ENCODE assay signal across 8 cellular contexts in the genomic region with DNA sequence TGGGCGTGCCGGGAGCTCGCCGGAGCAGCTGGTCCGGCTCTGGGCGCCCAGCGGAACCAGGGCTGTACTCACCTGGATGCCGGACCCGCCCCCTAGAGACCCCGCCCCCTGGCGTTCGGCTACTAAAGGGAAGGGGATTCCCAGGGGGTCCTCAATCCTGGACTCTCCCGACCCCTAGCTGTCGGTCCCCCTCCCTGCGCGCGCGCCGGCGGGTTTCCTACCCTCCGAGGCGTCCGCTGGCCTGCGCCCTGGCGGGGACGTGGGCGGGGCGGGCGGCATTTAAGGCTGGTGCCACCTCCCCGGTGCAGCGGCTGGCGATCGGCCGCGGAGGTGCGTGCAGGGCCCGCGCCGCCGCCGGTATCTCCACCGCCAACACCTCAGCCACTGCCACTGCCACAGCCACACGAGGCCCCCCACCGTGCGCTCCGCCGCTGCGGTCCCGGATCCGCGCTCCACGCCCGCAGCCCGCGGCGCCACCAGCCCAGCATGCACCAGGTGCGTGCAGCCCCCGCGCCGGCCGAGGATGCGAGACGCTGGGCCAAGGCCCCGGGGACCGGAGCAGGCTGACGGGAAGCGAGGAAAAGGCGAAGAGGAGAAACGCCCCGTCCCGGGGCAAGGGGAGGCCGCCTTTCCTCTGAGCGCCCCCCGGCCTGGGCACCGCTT. TPM values are rescaled to one million over a fixed set of nuclear protein-coding genes. Genes with fewer than 3 reads are reported as not detected.
DNase-seq lines count a peak whose midpoint lies in the region; ATAC-seq and TF ChIP-seq lines count a peak whose summit lies in the region.

Gene ATP12A, plus strand, starts transcription at position 151 of the 663 bp plus-strand sequence. Its CDS starts 336 bp downstream, at position 487.

- peaks cover 26% of the 10 kb centered on the region for H3K4me1 Mint-ChIP-seq in brain

- intact Hi-C loops in mucosa of descending colon (cut with DNase I, micrococcal nuclease): no loop called here
- intact Hi-C loops in upper lobe of right lung (cut with DNase I): no loop called here

- H3K27me3 ChIP-seq in Peyer's patch: peaks cover 0 to 13% of the 10 kb centered on the region in 2 donors
- peaks cover 28% of the 10 kb centered on the region for H3K27me3 ChIP-seq in upper lobe of right lung

- no peak within 1 kb of the TSS for H3K27ac Mint-ChIP-seq in brain

- peak in 2 of 6 experiments; percentile 7 to 22 for TF ChIP-seq CTCF in Peyer's patch (IDR thresholded peaks at IDR 0.05)
- TF ChIP-seq CTCF in brain (conservative IDR thresholded peaks at IDR 0.05): peak in 1 of 2 experiments; percentile 63
- no peak for TF ChIP-seq CTCF in mucosa of descending colon (IDR thresholded peaks at IDR 0.05)
- TF ChIP-seq CTCF in upper lobe of right lung (IDR thresholded peaks at IDR 0.05): peak; percentile 11

- H3K4me3 ChIP-seq in Peyer's patch (peak within 1 kb of the TSS; percentile 30 to 54 (median 49)), mucosa of descending colon (no peak within 1 kb of the TSS), upper lobe of right lung (peak within 1 kb of the TSS; percentile 42)

- no peaks in the 10 kb centered on the region for H3K9me3 ChIP-seq in Peyer's patch
- H3K9me3 ChIP-seq in mucosa of descending colon: no peaks in the 10 kb centered on the region
- no peaks in the 10 kb centered on the region for H3K9me3 ChIP-seq in upper lobe of right lung

- H3K27ac ChIP-seq in Peyer's patch (no peak within 1 kb of the TSS), upper lobe of right lung (no peak within 1 kb of the TSS)

- no peaks in the 10 kb centered on the region for H3K36me3 ChIP-seq in Peyer's patch
- H3K36me3 ChIP-seq in mucosa of descending colon (ENCODE audit: low read depth): no peaks in the 10 kb centered on the region
- no peaks in the 10 kb centered on the region for H3K36me3 ChIP-seq in upper lobe of right lung

- no peaks in the 10 kb centered on the region for H3K36me3 Mint-ChIP-seq in brain

- peaks cover 2 to 17% (median 8%) of the 10 kb centered on the region in 4 donors for H3K4me1 ChIP-seq in Peyer's patch
- peaks cover 10% of the 10 kb centered on the region for H3K4me1 ChIP-seq in mucosa of descending colon (ENCODE audit: low read depth)
- no peaks in the 10 kb centered on the region for H3K4me1 ChIP-seq in upper lobe of right lung

- ATAC-seq in mucosa of descending colon (peak; percentile 65), upper lobe of right lung (peak; percentile 53), GM21723 (IDR thresholded peaks at IDR 0.05; ENCODE audit: unreplicated experiment) (no peak), GM19397 (IDR thresholded peaks at IDR 0.05; ENCODE audit: unreplicated experiment) (no peak), GM19328 (IDR thresholded peaks at IDR 0.05; ENCODE audit: unreplicated experiment) (no peak)

- peak within 1 kb of the TSS; percentile 54 to 68 (median 65) for H3K4me3 Mint-ChIP-seq in brain

- H3K27me3 Mint-ChIP-seq in brain: peaks cover 53% of the 10 kb centered on the region

- peaks cover 0 to 6% (median 0%) of the 10 kb centered on the region in 5 experiments for H3K9me3 Mint-ChIP-seq in brain

- TF ChIP-seq POLR2A in Peyer's patch (IDR thresholded peaks at IDR 0.05): no peak

- DNase-seq in ELF-1 (ENCODE audit: low read depth, low spot score) (peak; percentile 77), Peyer's patch (peak in 2 of 3 donors; percentile 61 to 66), mucosa of descending colon (peak in 2 of 3 donors; percentile 42 to 61), upper lobe of right lung (no peak)

RNA-seq across cellular contexts. Expression of gene ATP12A, which starts in this region (rescaled TPM):
- not detected for total RNA-seq in Peyer's patch
- polyA plus RNA-seq in brain (ENCODE audit: insufficient read depth, low read depth, low replicate concordance): not detected
- not detected for total RNA-seq in mucosa of descending colon
- total RNA-seq in upper lobe of right lung: not detected

Comparison
In these comparisons a context has a peak if more than half of its experiments do, and no peak if none do; other contexts are left out.
1. Peak in DNase-seq and H3K4me3 ChIP-seq in Peyer's patch; RNA of the gene not detected or under 1 TPM.
2. Peak in DNase-seq and ATAC-seq in mucosa of descending colon; RNA of the gene not detected or under 1 TPM.
3. Peak in ATAC-seq and H3K4me3 ChIP-seq in upper lobe of right lung; RNA of the gene not detected or under 1 TPM.